ENCODE assay signal across 1 cellular context in genomic region chr4:132227349-132228165, GRCh38.
TF ChIP-seq lines count a peak whose summit lies in the region.

No MANE protein-coding gene starts in this region.

TF ChIP-seq in HepG2, 621 proteins besides CTCF, POLR2A, EP300 and RAD21 (continued from another document and continues in another):
- TF ChIP-seq MYPOP (CRISPR knock-in tag; IDR thresholded peaks at IDR 0.05) (peak; percentile 59; the same call in 1 of the 2 replicates), ZBTB38 (CRISPR knock-in tag; IDR thresholded peaks at IDR 0.05) (no peak), KDM4B (CRISPR knock-in tag; IDR thresholded peaks at IDR 0.05) (no peak), SALL1 (CRISPR knock-in tag; IDR thresholded peaks at IDR 0.05) (peak; percentile 52; the same call in 1 of the 2 replicates), ZNF235 (CRISPR knock-in tag; IDR thresholded peaks at IDR 0.05; ENCODE audit: borderline replicate concordance) (no peak), REXO4 (CRISPR knock-in tag; IDR thresholded peaks at IDR 0.05; ENCODE audit: borderline replicate concordance) (no peak), ZIK1 (CRISPR knock-in tag; IDR thresholded peaks at IDR 0.05; ENCODE audit: borderline replicate concordance, low read depth) (no peak), HMGXB4 (CRISPR knock-in tag; IDR thresholded peaks at IDR 0.05; ENCODE audit: borderline replicate concordance in 1 of 2, low read depth in 1 of 2) (peak; percentile 50 to 79; a peak in 3 of 4 replicates), MAFF (IDR thresholded peaks at IDR 0.05; ENCODE audit: low read depth, low read length) (no peak), ZSCAN25 (CRISPR knock-in tag; IDR thresholded peaks at IDR 0.05) (no peak), ZNF263 (CRISPR knock-in tag; IDR thresholded peaks at IDR 0.05) (no peak), GTF2F1 (IDR thresholded peaks at IDR 0.05; ENCODE audit: low read length) (no peak), ZNF567 (CRISPR knock-in tag; IDR thresholded peaks at IDR 0.05; ENCODE audit: borderline replicate concordance) (no peak), ZNF776 (CRISPR knock-in tag; IDR thresholded peaks at IDR 0.05) (no peak), ZNF543 (CRISPR knock-in tag; IDR thresholded peaks at IDR 0.05) (no peak), RXRB (CRISPR knock-in tag; IDR thresholded peaks at IDR 0.05; ENCODE audit: borderline replicate concordance) (peak; percentile 36; the same call in 1 of the 2 replicates), ZNF230 (CRISPR knock-in tag; IDR thresholded peaks at IDR 0.05) (no peak), KDM6A (CRISPR knock-in tag; IDR thresholded peaks at IDR 0.05; ENCODE audit: low read depth) (no peak), ZNF350 (CRISPR knock-in tag; IDR thresholded peaks at IDR 0.05; ENCODE audit: borderline replicate concordance, low read depth) (peak; percentile 57; the same call in 1 of the 2 replicates), HNRNPH1 (optimal IDR thresholded peaks at IDR 0.05; ENCODE audit: low read depth, low read length) (no peak), EHMT2 (IDR thresholded peaks at IDR 0.05; ENCODE audit: borderline replicate concordance, low read depth, low read length) (no peak), ZNF441 (CRISPR knock-in tag; IDR thresholded peaks at IDR 0.05; ENCODE audit: borderline replicate concordance) (no peak), ZNF30 (CRISPR knock-in tag; IDR thresholded peaks at IDR 0.05) (no peak), REL (CRISPR knock-in tag; conservative IDR thresholded peaks at IDR 0.05) (no peak), SRSF1 (optimal IDR thresholded peaks at IDR 0.05; ENCODE audit: low read depth, low read length) (no peak), ZNF550 (CRISPR knock-in tag; IDR thresholded peaks at IDR 0.05; ENCODE audit: borderline replicate concordance) (no peak), SP140L (CRISPR knock-in tag; IDR thresholded peaks at IDR 0.05; ENCODE audit: borderline replicate concordance) (no peak), KDM2A (CRISPR knock-in tag; IDR thresholded peaks at IDR 0.05; ENCODE audit: borderline replicate concordance, low read depth) (peak; percentile 78), ZBTB8A (CRISPR knock-in tag; IDR thresholded peaks at IDR 0.05; ENCODE audit: borderline replicate concordance, low read depth) (no peak), ZNF768 (CRISPR knock-in tag; IDR thresholded peaks at IDR 0.05) (no peak), HNRNPK (IDR thresholded peaks at IDR 0.05; ENCODE audit: low read depth, low read length, poor library complexity, severe bottlenecking) (no peak), FOXA3 (CRISPR knock-in tag; IDR thresholded peaks at IDR 0.05) (0 out of 2 replicates have a peak, but pooled peaks have one; percentile 15), PHF5A (CRISPR knock-in tag; IDR thresholded peaks at IDR 0.05; ENCODE audit: low read depth, unreplicated experiment) (no peak), CHD4 (IDR thresholded peaks at IDR 0.05; ENCODE audit: borderline replicate concordance, low read length) (no peak), ZNF713 (CRISPR knock-in tag; IDR thresholded peaks at IDR 0.05) (no peak), ARID4A (CRISPR knock-in tag; IDR thresholded peaks at IDR 0.05; ENCODE audit: borderline replicate concordance) (no peak), ZNF660 (CRISPR knock-in tag; IDR thresholded peaks at IDR 0.05; ENCODE audit: borderline replicate concordance, low read depth) (no peak), TRIM22 (IDR thresholded peaks at IDR 0.05) (no peak)
- TF ChIP-seq, protein P1, sequence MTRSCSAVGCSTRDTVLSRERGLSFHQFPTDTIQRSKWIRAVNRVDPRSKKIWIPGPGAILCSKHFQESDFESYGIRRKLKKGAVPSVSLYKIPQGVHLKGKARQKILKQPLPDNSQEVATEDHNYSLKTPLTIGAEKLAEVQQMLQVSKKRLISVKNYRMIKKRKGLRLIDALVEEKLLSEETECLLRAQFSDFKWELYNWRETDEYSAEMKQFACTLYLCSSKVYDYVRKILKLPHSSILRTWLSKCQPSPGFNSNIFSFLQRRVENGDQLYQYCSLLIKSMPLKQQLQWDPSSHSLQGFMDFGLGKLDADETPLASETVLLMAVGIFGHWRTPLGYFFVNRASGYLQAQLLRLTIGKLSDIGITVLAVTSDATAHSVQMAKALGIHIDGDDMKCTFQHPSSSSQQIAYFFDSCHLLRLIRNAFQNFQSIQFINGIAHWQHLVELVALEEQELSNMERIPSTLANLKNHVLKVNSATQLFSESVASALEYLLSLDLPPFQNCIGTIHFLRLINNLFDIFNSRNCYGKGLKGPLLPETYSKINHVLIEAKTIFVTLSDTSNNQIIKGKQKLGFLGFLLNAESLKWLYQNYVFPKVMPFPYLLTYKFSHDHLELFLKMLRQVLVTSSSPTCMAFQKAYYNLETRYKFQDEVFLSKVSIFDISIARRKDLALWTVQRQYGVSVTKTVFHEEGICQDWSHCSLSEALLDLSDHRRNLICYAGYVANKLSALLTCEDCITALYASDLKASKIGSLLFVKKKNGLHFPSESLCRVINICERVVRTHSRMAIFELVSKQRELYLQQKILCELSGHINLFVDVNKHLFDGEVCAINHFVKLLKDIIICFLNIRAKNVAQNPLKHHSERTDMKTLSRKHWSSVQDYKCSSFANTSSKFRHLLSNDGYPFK (CRISPR knock-in tag; IDR thresholded peaks at IDR 0.05; ENCODE audit: borderline replicate concordance), result 0 out of 2 replicates have a peak, but pooled peaks have one; percentile 24
- TF ChIP-seq, protein P2, sequence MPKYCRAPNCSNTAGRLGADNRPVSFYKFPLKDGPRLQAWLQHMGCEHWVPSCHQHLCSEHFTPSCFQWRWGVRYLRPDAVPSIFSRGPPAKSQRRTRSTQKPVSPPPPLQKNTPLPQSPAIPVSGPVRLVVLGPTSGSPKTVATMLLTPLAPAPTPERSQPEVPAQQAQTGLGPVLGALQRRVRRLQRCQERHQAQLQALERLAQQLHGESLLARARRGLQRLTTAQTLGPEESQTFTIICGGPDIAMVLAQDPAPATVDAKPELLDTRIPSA (CRISPR knock-in tag; IDR thresholded peaks at IDR 0.05; ENCODE audit: borderline replicate concordance), result no peak
- TF ChIP-seq, protein P3, sequence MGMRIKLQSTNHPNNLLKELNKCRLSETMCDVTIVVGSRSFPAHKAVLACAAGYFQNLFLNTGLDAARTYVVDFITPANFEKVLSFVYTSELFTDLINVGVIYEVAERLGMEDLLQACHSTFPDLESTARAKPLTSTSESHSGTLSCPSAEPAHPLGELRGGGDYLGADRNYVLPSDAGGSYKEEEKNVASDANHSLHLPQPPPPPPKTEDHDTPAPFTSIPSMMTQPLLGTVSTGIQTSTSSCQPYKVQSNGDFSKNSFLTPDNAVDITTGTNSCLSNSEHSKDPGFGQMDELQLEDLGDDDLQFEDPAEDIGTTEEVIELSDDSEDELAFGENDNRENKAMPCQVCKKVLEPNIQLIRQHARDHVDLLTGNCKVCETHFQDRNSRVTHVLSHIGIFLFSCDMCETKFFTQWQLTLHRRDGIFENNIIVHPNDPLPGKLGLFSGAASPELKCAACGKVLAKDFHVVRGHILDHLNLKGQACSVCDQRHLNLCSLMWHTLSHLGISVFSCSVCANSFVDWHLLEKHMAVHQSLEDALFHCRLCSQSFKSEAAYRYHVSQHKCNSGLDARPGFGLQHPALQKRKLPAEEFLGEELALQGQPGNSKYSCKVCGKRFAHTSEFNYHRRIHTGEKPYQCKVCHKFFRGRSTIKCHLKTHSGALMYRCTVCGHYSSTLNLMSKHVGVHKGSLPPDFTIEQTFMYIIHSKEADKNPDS (CRISPR knock-in tag; IDR thresholded peaks at IDR 0.05), result no peak
- TF ChIP-seq, protein P4, sequence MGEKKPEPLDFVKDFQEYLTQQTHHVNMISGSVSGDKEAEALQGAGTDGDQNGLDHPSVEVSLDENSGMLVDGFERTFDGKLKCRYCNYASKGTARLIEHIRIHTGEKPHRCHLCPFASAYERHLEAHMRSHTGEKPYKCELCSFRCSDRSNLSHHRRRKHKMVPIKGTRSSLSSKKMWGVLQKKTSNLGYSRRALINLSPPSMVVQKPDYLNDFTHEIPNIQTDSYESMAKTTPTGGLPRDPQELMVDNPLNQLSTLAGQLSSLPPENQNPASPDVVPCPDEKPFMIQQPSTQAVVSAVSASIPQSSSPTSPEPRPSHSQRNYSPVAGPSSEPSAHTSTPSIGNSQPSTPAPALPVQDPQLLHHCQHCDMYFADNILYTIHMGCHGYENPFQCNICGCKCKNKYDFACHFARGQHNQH (CRISPR knock-in tag; IDR thresholded peaks at IDR 0.05), result 0 out of 2 replicates have a peak, but pooled peaks have one; percentile 24
- TF ChIP-seq, protein P5, sequence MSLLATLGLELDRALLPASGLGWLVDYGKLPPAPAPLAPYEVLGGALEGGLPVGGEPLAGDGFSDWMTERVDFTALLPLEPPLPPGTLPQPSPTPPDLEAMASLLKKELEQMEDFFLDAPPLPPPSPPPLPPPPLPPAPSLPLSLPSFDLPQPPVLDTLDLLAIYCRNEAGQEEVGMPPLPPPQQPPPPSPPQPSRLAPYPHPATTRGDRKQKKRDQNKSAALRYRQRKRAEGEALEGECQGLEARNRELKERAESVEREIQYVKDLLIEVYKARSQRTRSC (CRISPR knock-in tag; IDR thresholded peaks at IDR 0.05; ENCODE audit: low read depth), result no peak
- TF ChIP-seq, protein P6, sequence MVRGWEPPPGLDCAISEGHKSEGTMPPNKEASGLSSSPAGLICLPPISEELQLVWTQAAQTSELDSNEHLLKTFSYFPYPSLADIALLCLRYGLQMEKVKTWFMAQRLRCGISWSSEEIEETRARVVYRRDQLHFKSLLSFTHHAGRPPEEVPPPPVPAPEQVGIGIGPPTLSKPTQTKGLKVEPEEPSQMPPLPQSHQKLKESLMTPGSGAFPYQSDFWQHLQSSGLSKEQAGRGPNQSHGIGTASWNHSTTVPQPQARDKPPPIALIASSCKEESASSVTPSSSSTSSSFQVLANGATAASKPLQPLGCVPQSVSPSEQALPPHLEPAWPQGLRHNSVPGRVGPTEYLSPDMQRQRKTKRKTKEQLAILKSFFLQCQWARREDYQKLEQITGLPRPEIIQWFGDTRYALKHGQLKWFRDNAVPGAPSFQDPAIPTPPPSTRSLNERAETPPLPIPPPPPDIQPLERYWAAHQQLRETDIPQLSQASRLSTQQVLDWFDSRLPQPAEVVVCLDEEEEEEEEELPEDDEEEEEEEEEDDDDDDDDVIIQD (CRISPR knock-in tag; IDR thresholded peaks at IDR 0.05; ENCODE audit: low read depth), result no peak
- TF ChIP-seq, protein P7, sequence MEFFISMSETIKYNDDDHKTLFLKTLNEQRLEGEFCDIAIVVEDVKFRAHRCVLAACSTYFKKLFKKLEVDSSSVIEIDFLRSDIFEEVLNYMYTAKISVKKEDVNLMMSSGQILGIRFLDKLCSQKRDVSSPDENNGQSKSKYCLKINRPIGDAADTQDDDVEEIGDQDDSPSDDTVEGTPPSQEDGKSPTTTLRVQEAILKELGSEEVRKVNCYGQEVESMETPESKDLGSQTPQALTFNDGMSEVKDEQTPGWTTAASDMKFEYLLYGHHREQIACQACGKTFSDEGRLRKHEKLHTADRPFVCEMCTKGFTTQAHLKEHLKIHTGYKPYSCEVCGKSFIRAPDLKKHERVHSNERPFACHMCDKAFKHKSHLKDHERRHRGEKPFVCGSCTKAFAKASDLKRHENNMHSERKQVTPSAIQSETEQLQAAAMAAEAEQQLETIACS (CRISPR knock-in tag; IDR thresholded peaks at IDR 0.05), result no peak
